ENCODE assay signal across 8 cellular contexts in genomic region chr10:74825033-74825370, GRCh38. TPM values are rescaled to one million over a fixed set of nuclear protein-coding genes. Genes with fewer than 3 reads are reported as not detected.
A peak's percentile ranks its signal among the peaks of the same experiment; 100 is the strongest.
DNase-seq lines count a peak whose midpoint lies in the region; ATAC-seq and TF ChIP-seq lines count a peak whose summit lies in the region.

No MANE protein-coding gene starts in this region.

- DNase-seq in PC-9 (no peak), astrocyte of the spinal cord (ENCODE audit: low read depth, low spot score) (no peak), islet precursor cell (peak; percentile 69), HCEC 1CT (no peak)
- peak; percentile 24 to 29 for DNase-seq in stimulated activated CD4-positive, alpha-beta T cell treated with anti-CD3 and anti-CD28 coated beads, Interleukin-12 subunit alpha, Interleukin-12 subunit beta, amount 100 ng/mL, for 24 hours (ENCODE audit: low read depth in 2 of 2)

- CTCF ChIA-PET in PC-9 (lab: Charles Lee) = interaction anchor here (0.6 kb wide), 1 partner anchor 62 kb away, joined by 4 read pairs; no protein-coding TSS in a partner anchor

- TF ChIP-seq CTCF in PC-9 (conservative IDR thresholded peaks at IDR 0.05) = no peak
- peak; percentile 11 for TF ChIP-seq CTCF in astrocyte of the spinal cord (IDR thresholded peaks at IDR 0.05; ENCODE audit: low read depth, low read length)

- peaks cover 6% of the 10 kb centered on the region; the same call in 1 of the 2 replicates for H4K20me1 ChIP-seq in PC-9 (ENCODE audit: insufficient read depth)

- H3F3A ChIP-seq in PC-9 (ENCODE audit: insufficient read depth, low read depth) = peaks cover 28% of the 10 kb centered on the region; the same call in 1 of the 2 replicates

- H3K9me3 ChIP-seq in PC-9 (ENCODE audit: insufficient read depth, low read depth) = no peaks in the 10 kb centered on the region

- in situ Hi-C loops in GM18951 (cut with MboI; ENCODE audit: low sequenced_read_pairs, unreplicated experiment) (no loop called here), astrocyte of the spinal cord (cut with HindIII; ENCODE audit: low sequenced_read_pairs) (no loop called here)

- intact Hi-C loops in PC-9 (cut with micrococcal nuclease; ENCODE audit: unreplicated experiment) = loop anchor here (5.0 to 10.0 kb wide), 4 partner anchors 192 to 560 kb away; partner anchors contain the start of gene SAMD8

- H3K4me1 ChIP-seq in PC-9 (replicated peaks; ENCODE audit: insufficient read depth) = peaks cover 22% of the 10 kb centered on the region

- no peak overlapping the region for H3K27ac ChIP-seq in PC-9

- POLR2A ChIA-PET in PC-9 (lab: Charles Lee; ENCODE audit: unreplicated experiment) = no interaction called here

- H3K9me2 ChIP-seq in PC-9 (ENCODE audit: insufficient read depth) = no peaks in the 10 kb centered on the region

- H2AFZ ChIP-seq in PC-9 = peak overlapping the region; percentile 94

- no peaks in the 10 kb centered on the region for H3K27me3 ChIP-seq in PC-9 (ENCODE audit: insufficient read depth, low read depth)

- peak overlapping the region; percentile 93 for H3K4me2 ChIP-seq in PC-9

- TF ChIP-seq POLR2A in GM18951 (IDR thresholded peaks at IDR 0.05; ENCODE audit: extremely low read depth, insufficient read depth, insufficient read length) = peak; percentile 44

- peak overlapping the region; percentile 85 for H3K4me3 ChIP-seq in PC-9
- H3K4me3 ChIP-seq in astrocyte of the spinal cord (ENCODE audit: low read depth, low read length) = peak overlapping the region; percentile 81

- peaks cover 29% of the 10 kb centered on the region for H3K79me2 ChIP-seq in PC-9 (ENCODE audit: low read depth)

- ATAC-seq in GM21528 (IDR thresholded peaks at IDR 0.05; ENCODE audit: low FRiP score, unreplicated experiment) (no peak), GM19324 (IDR thresholded peaks at IDR 0.05; ENCODE audit: low FRiP score, unreplicated experiment) (no peak)

- no peaks in the 10 kb centered on the region for H3K36me3 ChIP-seq in PC-9 (ENCODE audit: low read depth)

- BruUV-seq in PC-9 (replicated peaks; lab: Mats Ljungman, UMichigan) = no TSS peak

RNA-seq across cellular contexts. Expression of gene KAT6B, which starts 1.4 kb away (rescaled TPM):
- total RNA-seq in PC-9 (2021) = 26.3 and 30.9 TPM in 2 replicates

Comparison
In these comparisons a context has a peak if more than half of its experiments do, and no peak if none do; other contexts are left out.
1. DNase-seq: peak in islet precursor cell (single experiment) and stimulated activated CD4-positive, alpha-beta T cell treated with anti-CD3 and anti-CD28 coated beads, Interleukin-12 subunit alpha, Interleukin-12 subunit beta, amount 100 ng/mL, for 24 hours (2 of 2); none in PC-9 (0 of 2), astrocyte of the spinal cord (single experiment) and HCEC 1CT (single experiment).